In the genomic region with DNA sequence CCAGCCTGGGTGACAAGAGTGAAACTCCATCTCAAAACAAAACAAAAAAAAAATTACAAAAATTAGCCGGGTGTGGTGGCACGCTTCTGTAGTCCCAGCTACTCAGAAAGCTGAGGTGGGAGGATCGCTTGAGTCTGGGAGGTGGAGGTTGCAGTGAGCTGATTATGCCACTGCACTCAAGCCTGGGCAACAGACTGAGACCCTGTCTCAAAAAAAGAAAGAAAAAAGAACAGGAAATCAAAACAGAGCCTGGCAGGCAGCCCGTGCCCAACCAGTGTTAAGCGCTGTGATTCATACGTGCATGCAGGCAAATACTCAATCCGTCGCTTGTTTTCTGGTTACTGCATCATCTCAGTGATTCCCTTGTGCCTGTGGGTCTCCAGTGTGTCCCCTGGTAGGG, we compare ENCODE assay signal across 2 cellular contexts.
A peak's percentile ranks its signal among the peaks of the same experiment; 100 is the strongest.
TF ChIP-seq lines count a peak whose summit lies in the region.

No MANE protein-coding gene starts in this region.

TF ChIP-seq in GM12878, 131 proteins besides CTCF, POLR2A, EP300 and RAD21:
- peak; percentile 41; the same call in 1 of the 2 replicates for TF ChIP-seq JUNB (IDR thresholded peaks at IDR 0.05)
- TF ChIP-seq, protein P1, sequence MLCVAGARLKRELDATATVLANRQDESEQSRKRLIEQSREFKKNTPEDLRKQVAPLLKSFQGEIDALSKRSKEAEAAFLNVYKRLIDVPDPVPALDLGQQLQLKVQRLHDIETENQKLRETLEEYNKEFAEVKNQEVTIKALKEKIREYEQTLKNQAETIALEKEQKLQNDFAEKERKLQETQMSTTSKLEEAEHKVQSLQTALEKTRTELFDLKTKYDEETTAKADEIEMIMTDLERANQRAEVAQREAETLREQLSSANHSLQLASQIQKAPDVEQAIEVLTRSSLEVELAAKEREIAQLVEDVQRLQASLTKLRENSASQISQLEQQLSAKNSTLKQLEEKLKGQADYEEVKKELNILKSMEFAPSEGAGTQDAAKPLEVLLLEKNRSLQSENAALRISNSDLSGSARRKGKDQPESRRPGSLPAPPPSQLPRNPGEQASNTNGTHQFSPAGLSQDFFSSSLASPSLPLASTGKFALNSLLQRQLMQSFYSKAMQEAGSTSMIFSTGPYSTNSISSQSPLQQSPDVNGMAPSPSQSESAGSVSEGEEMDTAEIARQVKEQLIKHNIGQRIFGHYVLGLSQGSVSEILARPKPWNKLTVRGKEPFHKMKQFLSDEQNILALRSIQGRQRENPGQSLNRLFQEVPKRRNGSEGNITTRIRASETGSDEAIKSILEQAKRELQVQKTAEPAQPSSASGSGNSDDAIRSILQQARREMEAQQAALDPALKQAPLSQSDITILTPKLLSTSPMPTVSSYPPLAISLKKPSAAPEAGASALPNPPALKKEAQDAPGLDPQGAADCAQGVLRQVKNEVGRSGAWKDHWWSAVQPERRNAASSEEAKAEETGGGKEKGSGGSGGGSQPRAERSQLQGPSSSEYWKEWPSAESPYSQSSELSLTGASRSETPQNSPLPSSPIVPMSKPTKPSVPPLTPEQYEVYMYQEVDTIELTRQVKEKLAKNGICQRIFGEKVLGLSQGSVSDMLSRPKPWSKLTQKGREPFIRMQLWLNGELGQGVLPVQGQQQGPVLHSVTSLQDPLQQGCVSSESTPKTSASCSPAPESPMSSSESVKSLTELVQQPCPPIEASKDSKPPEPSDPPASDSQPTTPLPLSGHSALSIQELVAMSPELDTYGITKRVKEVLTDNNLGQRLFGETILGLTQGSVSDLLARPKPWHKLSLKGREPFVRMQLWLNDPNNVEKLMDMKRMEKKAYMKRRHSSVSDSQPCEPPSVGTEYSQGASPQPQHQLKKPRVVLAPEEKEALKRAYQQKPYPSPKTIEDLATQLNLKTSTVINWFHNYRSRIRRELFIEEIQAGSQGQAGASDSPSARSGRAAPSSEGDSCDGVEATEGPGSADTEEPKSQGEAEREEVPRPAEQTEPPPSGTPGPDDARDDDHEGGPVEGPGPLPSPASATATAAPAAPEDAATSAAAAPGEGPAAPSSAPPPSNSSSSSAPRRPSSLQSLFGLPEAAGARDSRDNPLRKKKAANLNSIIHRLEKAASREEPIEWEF (IDR thresholded peaks at IDR 0.05; ENCODE audit: insufficient replicate concordance, low read depth, low read length): no peak
- TF ChIP-seq YY1 (IDR thresholded peaks at IDR 0.05; ENCODE audit: low read depth, low read length): no peak
- no peak for TF ChIP-seq CBX3 (IDR thresholded peaks at IDR 0.05; ENCODE audit: borderline replicate concordance, low read depth)
- TF ChIP-seq CEBPB (IDR thresholded peaks at IDR 0.05; ENCODE audit: borderline replicate concordance in 1 of 2, low read depth in 2 of 2, low read length in 2 of 2): no peak
- TF ChIP-seq BHLHE40 (IDR thresholded peaks at IDR 0.05; ENCODE audit: borderline replicate concordance in 1 of 2, low read depth in 2 of 2, low read length in 1 of 2): 0 out of 4 replicates have a peak, but pooled peaks of 1 of the 2 experiments have one; percentile 23
- TF ChIP-seq, protein P2, sequence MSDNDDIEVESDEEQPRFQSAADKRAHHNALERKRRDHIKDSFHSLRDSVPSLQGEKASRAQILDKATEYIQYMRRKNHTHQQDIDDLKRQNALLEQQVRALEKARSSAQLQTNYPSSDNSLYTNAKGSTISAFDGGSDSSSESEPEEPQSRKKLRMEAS (IDR thresholded peaks at IDR 0.05; ENCODE audit: low read depth, low read length): no peak
- no peak for TF ChIP-seq CBX5 (IDR thresholded peaks at IDR 0.05; ENCODE audit: low read depth)
- TF ChIP-seq RUNX3 (IDR thresholded peaks at IDR 0.05; ENCODE audit: low read length): 0 out of 2 replicates have a peak, but pooled peaks have one; percentile 3
- no peak for TF ChIP-seq ZNF207 (IDR thresholded peaks at IDR 0.05; ENCODE audit: borderline replicate concordance)
- no peak for TF ChIP-seq KAT2A (conservative IDR thresholded peaks at IDR 0.05; ENCODE audit: control insufficient read depth, low read depth, low read length)
- no peak for TF ChIP-seq TCF3 (IDR thresholded peaks at IDR 0.05; ENCODE audit: borderline replicate concordance, insufficient read depth, low read depth, low read length)
TF ChIP-seq in GM12878: peak in this region for 3.

TF ChIP-seq in GM23338, 12 proteins besides CTCF, POLR2A, EP300 and RAD21:
- TF ChIP-seq CREB1 (CRISPR knock-in tag; IDR thresholded peaks at IDR 0.05; ENCODE audit: low read depth) (no peak), NANOG (IDR thresholded peaks at IDR 0.05; ENCODE audit: borderline replicate concordance) (no peak), ZNF114 (CRISPR knock-in tag; IDR thresholded peaks at IDR 0.05) (no peak), JUNB (IDR thresholded peaks at IDR 0.05; ENCODE audit: unreplicated experiment) (no peak), POLR2AphosphoS5 (IDR thresholded peaks at IDR 0.05; ENCODE audit: low read depth) (no peak)
